Comparison of ENCODE assay signal across 17 cellular contexts in genomic region chr2:55105456-55105855, GRCh38. TPM values are rescaled to one million over a fixed set of nuclear protein-coding genes. Genes with fewer than 3 reads are reported as not detected.
A peak's percentile ranks its signal among the peaks of the same experiment; 100 is the strongest.
DNase-seq lines count a peak whose midpoint lies in the region; ATAC-seq, FAIRE-seq and TF ChIP-seq lines count a peak whose summit lies in the region.
"Had no signal": no experiment of that assay in that cellular context is flagged by ENCODE, and none has a peak within 500 bp of the region (broad histone marks: within the 10 kb centered on the region; RNA-seq: fewer than 3 reads in every experiment).

No MANE protein-coding gene starts in this region.

- no peak overlapping the region for H2AK5ac ChIP-seq in mesenchymal stem cell (ENCODE audit: low read length, severe bottlenecking)

- H3K14ac ChIP-seq in mesenchymal stem cell (ENCODE audit: low read length in 2 of 2): no peak overlapping the region

- H2AFZ ChIP-seq in mesenchymal stem cell (ENCODE audit: low read depth, low read length): no peak overlapping the region
- no peak overlapping the region for H2AFZ ChIP-seq in hepatocyte

- H2BK5ac ChIP-seq in mesenchymal stem cell (ENCODE audit: low read depth, low read length, poor library complexity, severe bottlenecking): no peak overlapping the region

- H3K18ac ChIP-seq in mesenchymal stem cell (ENCODE audit: low read depth in 1 of 2, low read length in 2 of 2): peak overlapping the region in 1 of 2 experiments; percentile 68

- peak overlapping the region; percentile 71 for H2BK120ac ChIP-seq in mesenchymal stem cell (ENCODE audit: low read depth, low read length)

- TF ChIP-seq CTCF in hepatocyte (IDR thresholded peaks at IDR 0.05; ENCODE audit: poor library complexity) (no peak), natural killer cell (IDR thresholded peaks at IDR 0.05) (no peak)

- H3K27me3 ChIP-seq in BLaER1 treated with 17β-estradiol and CSF1 and Interleukin-3, amounts not matched to agents 10 nM and 100 nM: no peaks in the 10 kb centered on the region
- H3K27me3 ChIP-seq in mesenchymal stem cell (ENCODE audit: control insufficient read depth in 1 of 2, insufficient read depth in 1 of 2, low read length in 2 of 2) (no peaks in the 10 kb centered on the region), hepatocyte (no peaks in the 10 kb centered on the region)

- H3K79me2 ChIP-seq in hepatocyte: no peaks in the 10 kb centered on the region

- peak overlapping the region; percentile 19 for H2BK15ac ChIP-seq in mesenchymal stem cell (ENCODE audit: low read depth, poor library complexity, severe bottlenecking)

- H3K36me3 Mint-ChIP-seq in natural killer cell: no peaks in the 10 kb centered on the region
- H3K36me3 Mint-ChIP-seq: CD8-positive, alpha-beta T cell; IgD-negative memory B cell had no signal

- no peaks in the 10 kb centered on the region for H3K27me3 Mint-ChIP-seq in natural killer cell (ENCODE audit: low read depth in 2 of 2)
- H3K27me3 Mint-ChIP-seq: IgD-negative memory B cell had no signal

- no peak overlapping the region for H3K27ac Mint-ChIP-seq in natural killer cell
- H3K27ac Mint-ChIP-seq: CD8-positive, alpha-beta T cell; IgD-negative memory B cell had no signal

- intact Hi-C loops in natural killer cell (cut with micrococcal nuclease): no loop called here

- peaks cover 2% of the 10 kb centered on the region for H3K79me1 ChIP-seq in mesenchymal stem cell (replicated peaks; ENCODE audit: low read length, poor library complexity, severe bottlenecking)

- H4K8ac ChIP-seq in mesenchymal stem cell (ENCODE audit: low read length): no peak overlapping the region

- H3K4me1 ChIP-seq in BLaER1 treated with 17β-estradiol and CSF1 and Interleukin-3, amounts not matched to agents 10 nM and 100 nM: peaks cover 55 to 98% (median 90%) of the 10 kb centered on the region in 10 experiments
- H3K4me1 ChIP-seq in mesenchymal stem cell (ENCODE audit: control insufficient read depth, insufficient read depth, low read depth, low read length): peaks cover 11% of the 10 kb centered on the region
- H3K4me1 ChIP-seq in hepatocyte (ENCODE audit: insufficient read depth): peaks cover 31% of the 10 kb centered on the region

- peak overlapping the region in 1 of 2 experiments; percentile 92 for H2BK12ac ChIP-seq in mesenchymal stem cell (ENCODE audit: low read length in 2 of 2)

- H3K9ac ChIP-seq in BLaER1 treated with 17β-estradiol and CSF1 and Interleukin-3, amounts not matched to agents 10 nM and 100 nM: no peak overlapping the region
- H3K9ac ChIP-seq in mesenchymal stem cell (ENCODE audit: low read length): no peak overlapping the region
- H3K9ac ChIP-seq: KMS-11 had no signal

- no peak for ATAC-seq in GM21360 (IDR thresholded peaks at IDR 0.05; ENCODE audit: unreplicated experiment)
- no peak for ATAC-seq in natural killer cell
- ATAC-seq: CD8-positive, alpha-beta T cell had no signal

- DNase-seq in amniotic epithelial cell (ENCODE audit: low read depth) (peak; percentile 51), mesenchymal stem cell (no peak), superior temporal gyrus (ENCODE audit: extremely low spot score) (peak; percentile 3), hepatocyte (ENCODE audit: low spot score) (no peak), natural killer cell (no peak), urothelium cell line (ENCODE audit: low spot score) (no peak)
- DNase-seq: Caco-2; CD8-positive, alpha-beta T cell; DND-41; GDM1 had no signal

- peak overlapping the region in 1 of 2 experiments; percentile 95 for H3K4ac ChIP-seq in mesenchymal stem cell (ENCODE audit: low read depth in 1 of 2, low read length in 2 of 2)

- H3K23ac ChIP-seq in mesenchymal stem cell (ENCODE audit: low read length in 2 of 2): no peak overlapping the region

- H3K4me1 Mint-ChIP-seq in natural killer cell: no peaks in the 10 kb centered on the region

- 100% methylated on average over 1 of the region's 2 CpGs for WGBS in mesenchymal stem cell
- 97% methylated on average over 2 of the region's 2 CpGs for WGBS in hepatocyte (ENCODE audit: low lambda C conversion rate, missing lambda C conversion rate)

- no peak overlapping the region for H3K4me3 Mint-ChIP-seq in natural killer cell
- H3K4me3 Mint-ChIP-seq: CD8-positive, alpha-beta T cell; IgD-negative memory B cell had no signal

- no peak for FAIRE-seq in urothelium cell line (lab: Jason Lieb, UNC)
- FAIRE-seq: GM12892, GM19239 had no signal

- no peaks in the 10 kb centered on the region for H3K36me3 ChIP-seq in BLaER1 treated with 17β-estradiol and CSF1 and Interleukin-3, amounts not matched to agents 10 nM and 100 nM
- no peaks in the 10 kb centered on the region for H3K36me3 ChIP-seq in mesenchymal stem cell (ENCODE audit: control insufficient read depth in 1 of 2, insufficient read depth in 2 of 2, low read depth in 1 of 2, low read length in 2 of 2)
- H3K36me3 ChIP-seq in hepatocyte (replicated peaks; ENCODE audit: insufficient read depth, low read depth): no peaks in the 10 kb centered on the region

- no peaks in the 10 kb centered on the region for H3K9me3 Mint-ChIP-seq in natural killer cell
- H3K9me3 Mint-ChIP-seq: CD8-positive, alpha-beta T cell; IgD-negative memory B cell had no signal

- peak overlapping the region; percentile 7 for H4K91ac ChIP-seq in mesenchymal stem cell (ENCODE audit: low read length)

- H3K27ac ChIP-seq in BLaER1 treated with 17β-estradiol and CSF1 and Interleukin-3, amounts not matched to agents 10 nM and 100 nM: peak overlapping the region in 5 of 11 experiments; percentile 38 to 82 (median 56); a peak in 6 of 22 replicates
- H3K27ac ChIP-seq in mesenchymal stem cell (ENCODE audit: low read length, poor library complexity, severe bottlenecking) (no peak overlapping the region), hepatocyte (no peak overlapping the region)
- H3K27ac ChIP-seq: C4-2B, KMS-11 had no signal

- peak overlapping the region in 7 of 11 experiments; percentile 20 to 63 (median 37); a peak in 8 of 22 replicates for H3K4me2 ChIP-seq in BLaER1 treated with 17β-estradiol and CSF1 and Interleukin-3, amounts not matched to agents 10 nM and 100 nM
- H3K4me2 ChIP-seq in mesenchymal stem cell (ENCODE audit: low read length, poor library complexity, severe bottlenecking) (no peak overlapping the region), hepatocyte (no peak overlapping the region)
- H3K4me2 ChIP-seq: KMS-11 had no signal

- no peak overlapping the region for H3K4me3 ChIP-seq in BLaER1 treated with 17β-estradiol and CSF1 and Interleukin-3, amounts not matched to agents 10 nM and 100 nM
- no peak overlapping the region for H3K4me3 ChIP-seq in mesenchymal stem cell (ENCODE audit: insufficient read depth in 1 of 2, low read depth in 1 of 2, low read length in 2 of 2)
- H3K4me3 ChIP-seq in hepatocyte: no peak overlapping the region

- no peaks in the 10 kb centered on the region for H4K20me1 ChIP-seq in BLaER1 treated with 17β-estradiol and CSF1 and Interleukin-3, amounts not matched to agents 10 nM and 100 nM
- H4K20me1 ChIP-seq in hepatocyte (ENCODE audit: insufficient read depth, poor library complexity, severe bottlenecking): no peaks in the 10 kb centered on the region

- no peaks in the 10 kb centered on the region for H3K9me2 ChIP-seq in hepatocyte (replicated peaks; ENCODE audit: insufficient read depth)

- peaks cover 0 to 8% (median 0%) of the 10 kb centered on the region in 11 experiments; a peak in 4 of 22 replicates for H3K9me3 ChIP-seq in BLaER1 treated with 17β-estradiol and CSF1 and Interleukin-3, amounts not matched to agents 10 nM and 100 nM (replicated peaks in 1 of 11)
- H3K9me3 ChIP-seq in mesenchymal stem cell (ENCODE audit: control insufficient read depth, low read length): no peaks in the 10 kb centered on the region
- no peaks in the 10 kb centered on the region for H3K9me3 ChIP-seq in hepatocyte (ENCODE audit: low read depth)
- H3K9me3 ChIP-seq: Caco-2 had no signal

RNA-seq across cellular contexts. Expression of gene RTN4, which starts 55.2 kb away (rescaled TPM):
- 977 TPM for polyA plus RNA-seq in mesenchymal stem cell (2013, experiment 1 of 2)
- 1,026 TPM for polyA plus RNA-seq in mesenchymal stem cell (2013, experiment 2 of 2)
- 243 and 284 TPM in 2 replicates for total RNA-seq in hepatocyte
- polyA plus RNA-seq in hepatocyte: 437 and 455 TPM in 2 replicates
- 100 to 1,000 TPM; 100 to 117 (median 109) TPM for total RNA-seq in natural killer cell

Comparison
In these comparisons a context has a peak if more than half of its experiments do, and no peak if none do; other contexts are left out.
1. H3K4me2 ChIP-seq: peak in BLaER1 treated with 17β-estradiol and CSF1 and Interleukin-3, amounts not matched to agents 10 nM and 100 nM (7 of 11); none in mesenchymal stem cell (single experiment) and hepatocyte (single experiment).
2. DNase-seq: peak in amniotic epithelial cell (single experiment) and superior temporal gyrus (single experiment); none in mesenchymal stem cell (single experiment), hepatocyte (single experiment), natural killer cell (single experiment) and urothelium cell line (single experiment).